In genomic region chr11:130553306-130553705, GRCh38 we compare ENCODE assay signal across 26 cellular contexts.
DNase-seq lines count a peak whose midpoint lies in the region; TF ChIP-seq lines count a peak whose summit lies in the region.
"Had no signal": no experiment of that assay in that cellular context is flagged by ENCODE, and none has a peak within 500 bp of the region (broad histone marks: within the 10 kb centered on the region; RNA-seq: fewer than 3 reads in every experiment).

No MANE protein-coding gene starts in this region.

- no peaks in the 10 kb centered on the region for H3K36me3 ChIP-seq in suprapubic skin
- H3K36me3 ChIP-seq: esophagus squamous epithelium had no signal

- TF ChIP-seq CTCF in fibroblast of pulmonary artery (IDR thresholded peaks at IDR 0.05; ENCODE audit: low read length, missing control alignments) (no peak), suprapubic skin (IDR thresholded peaks at IDR 0.05) (no peak)

- TF ChIP-seq POLR2A in suprapubic skin (IDR thresholded peaks at IDR 0.05): no peak

- H3K27me3 ChIP-seq in suprapubic skin: no peaks in the 10 kb centered on the region
- H3K27me3 ChIP-seq: esophagus squamous epithelium had no signal

- H3K9me3 ChIP-seq in suprapubic skin: no peaks in the 10 kb centered on the region
- H3K9me3 ChIP-seq: esophagus squamous epithelium had no signal

- DNase-seq in GM04504 (ENCODE audit: low read depth) (peak; percentile 60), astrocyte of the hippocampus (ENCODE audit: low read depth, low spot score) (peak; percentile 80), fibroblast of pulmonary artery (ENCODE audit: low read depth) (peak; percentile 23), suprapubic skin (ENCODE audit: low spot score in 2 of 2) (no peak), NCI-H774 (lab: John Stamatoyannopoulos, UW) (no peak), ecto neural progenitor cell (ENCODE audit: low spot score) (no peak), iPS-NIHi7 (ENCODE audit: extremely low spot score) (no peak)
- DNase-seq in activated CD8-positive, alpha-beta memory T cell treated with anti-CD3 and anti-CD28 coated beads for 24 hours: no peak
- DNase-seq: activated CD8-positive, alpha-beta T cell treated with anti-CD3 and anti-CD28 coated beads for 36 hours; activated naive CD4-positive, alpha-beta T cell treated with anti-CD3 and anti-CD28 coated beads, Interleukin-2, amount 50 U/mL, for 16 hours; amygdala; Calu3; CD4-positive, CD25-positive, alpha-beta regulatory T cell; DMS79 treated with DMSO at 0.1 percent for 48 hours; esophagus squamous epithelium; GF-D8; glutamatergic neuron; KG1; MM.1S; NCI-H2029; NCI-H524 treated with DMSO at 0.1 percent for 48 hours; nephron progenitor cell; NK-92 treated with Interleukin-12 subunit alpha and Interleukin-12 subunit beta, amount 100 ng/mL, for 24 hours; Right ventricle myocardium superior; stimulated activated naive B cell treated with anti-CD40 and anti-IgM and Interleukin-4, amounts not matched to agents 10 μg/mL and 1 μg/mL and 100 μg/mL, for 72 hours had no signal

- 58% methylated on average over 1 of the region's 1 CpG for WGBS in suprapubic skin

- H3K4me1 ChIP-seq in suprapubic skin: peaks cover 17% of the 10 kb centered on the region
- H3K4me1 ChIP-seq: esophagus squamous epithelium had no signal

- peak overlapping the region; percentile 12 for H3K27ac ChIP-seq in suprapubic skin

- TF ChIP-seq EP300 in suprapubic skin (IDR thresholded peaks at IDR 0.05): no peak

- H3K4me3 ChIP-seq in fibroblast of pulmonary artery (replicated peaks; ENCODE audit: low read depth, low read length) (no peak overlapping the region), suprapubic skin (no peak overlapping the region)
- H3K4me3 ChIP-seq: esophagus squamous epithelium, skin epidermis had no signal

Comparison
In these comparisons a context has a peak if more than half of its experiments do, and no peak if none do; other contexts are left out.
1. DNase-seq: peak in GM04504 (single experiment), astrocyte of the hippocampus (single experiment) and fibroblast of pulmonary artery (single experiment); none in suprapubic skin (0 of 2), NCI-H774 (single experiment), ecto neural progenitor cell (single experiment), activated CD8-positive, alpha-beta memory T cell treated with anti-CD3 and anti-CD28 coated beads for 24 hours (single experiment) and iPS-NIHi7 (single experiment).